In genomic region chr20:49942942-49943341, GRCh38 we compare ENCODE assay signal across 29 cellular contexts. TPM values are rescaled to one million over a fixed set of nuclear protein-coding genes. Genes with fewer than 3 reads are reported as not detected.
"Had no signal": no experiment of that assay in that cellular context is flagged by ENCODE, and none has a peak within 500 bp of the region (broad histone marks: within the 10 kb centered on the region; RNA-seq: fewer than 3 reads in every experiment).

No MANE protein-coding gene starts in this region.

- ATAC-seq: natural killer cell; right cardiac atrium; stimulated activated memory B cell treated with anti-CD40 and anti-IgM and Interleukin-4, amounts not matched to agents 10 μg/mL and 1 μg/mL and 100 μg/mL, for 72 hours; stimulated activated naive CD8-positive, alpha-beta T cell treated with anti-CD3 and anti-CD28 coated beads, Interleukin-15, amount 100 ng/mL, for 72 hours had no signal

- DNase-seq: islet precursor cell; left ventricle myocardium inferior; mesendoderm; naive B cell; natural killer cell; nephron progenitor cell; ovary; posterior cingulate gyrus; retina; right cardiac atrium; stimulated activated CD4-positive, alpha-beta T cell treated with anti-CD3 and anti-CD28 coated beads, Interleukin-1b, Interleukin-23, amount 100 ng/mL, for 48 hours; stimulated activated CD4-positive, alpha-beta T cell treated with anti-CD3 and anti-CD28 coated beads, Interleukin-2, amount 100 ng/mL, for 48 hours; stimulated activated CD4-positive, alpha-beta T cell treated with anti-CD3 and anti-CD28 coated beads, Interleukin-4, amount 100 ng/mL, for 4 hours; stimulated activated CD8-positive, alpha-beta memory T cell treated with anti-CD3 and anti-CD28 coated beads, Interleukin-4, amount 100 ng/mL, for 48 hours; stimulated activated naive CD4-positive, alpha-beta T cell treated with Interleukin-2 at 50 U/mL for 16 hours; stimulated activated naive CD8-positive, alpha-beta T cell treated with anti-CD3 and anti-CD28 coated beads, Interleukin-15, amount 100 ng/mL, for 72 hours; substantia nigra; uterus had no signal

- H3K9me3 Mint-ChIP-seq: mesothelial cell of epicardium; naive B cell; natural killer cell; nephron progenitor cell; neural progenitor cell; stimulated activated memory B cell treated with anti-CD40 and anti-IgM and Interleukin-4, amounts not matched to agents 10 μg/mL and 1 μg/mL and 100 μg/mL, for 72 hours; stimulated activated naive CD8-positive, alpha-beta T cell treated with anti-CD3 and anti-CD28 coated beads, Interleukin-15, amount 100 ng/mL, for 72 hours; type B pancreatic cell had no signal

- H3K4me2 ChIP-seq: hepatocyte, neural progenitor cell, smooth muscle cell had no signal

- H3K36me3 Mint-ChIP-seq: natural killer cell had no signal

- H3K36me3 ChIP-seq: ovary, uterus had no signal

- H3K27me3 ChIP-seq: hepatocyte, neural progenitor cell, ovary, tibial nerve, uterus had no signal

- H3K27ac Mint-ChIP-seq: mesothelial cell of epicardium; natural killer cell; nephron progenitor cell; neural progenitor cell; stimulated activated memory B cell treated with anti-CD40 and anti-IgM and Interleukin-4, amounts not matched to agents 10 μg/mL and 1 μg/mL and 100 μg/mL, for 72 hours; stimulated activated naive CD8-positive, alpha-beta T cell treated with anti-CD3 and anti-CD28 coated beads, Interleukin-15, amount 100 ng/mL, for 72 hours; type B pancreatic cell had no signal

- H3K4me3 ChIP-seq: hepatocyte, left ventricle myocardium inferior, lung, neural progenitor cell, ovary, prostate gland, smooth muscle cell, tibial nerve, uterus had no signal

- H3K4me3 Mint-ChIP-seq: mesothelial cell of epicardium; naive B cell; natural killer cell; nephron progenitor cell; neural progenitor cell; stimulated activated memory B cell treated with anti-CD40 and anti-IgM and Interleukin-4, amounts not matched to agents 10 μg/mL and 1 μg/mL and 100 μg/mL, for 72 hours; stimulated activated naive CD8-positive, alpha-beta T cell treated with anti-CD3 and anti-CD28 coated beads, Interleukin-15, amount 100 ng/mL, for 72 hours; type B pancreatic cell had no signal

- H3K27ac ChIP-seq: hepatocyte, left ventricle myocardium inferior, neural progenitor cell, ovary, prostate gland, tibial nerve, uterus had no signal

- H2AFZ ChIP-seq: hepatocyte, neural progenitor cell had no signal

- H3K9ac ChIP-seq: neural progenitor cell had no signal

- H3K27me3 Mint-ChIP-seq: naive B cell; stimulated activated memory B cell treated with anti-CD40 and anti-IgM and Interleukin-4, amounts not matched to agents 10 μg/mL and 1 μg/mL and 100 μg/mL, for 72 hours; stimulated activated naive CD8-positive, alpha-beta T cell treated with anti-CD3 and anti-CD28 coated beads, Interleukin-15, amount 100 ng/mL, for 72 hours; type B pancreatic cell had no signal

- H3K9me3 ChIP-seq: left ventricle myocardium inferior, ovary, prostate gland, tibial nerve, uterus had no signal

RNA-seq across cellular contexts. Expression of gene SNAI1, which starts 39.8 kb away (rescaled TPM):
- total RNA-seq: kidney epithelial cell, temporal lobe had no signal
